9 cellular contexts compared by ENCODE assay signal in the genomic region with DNA sequence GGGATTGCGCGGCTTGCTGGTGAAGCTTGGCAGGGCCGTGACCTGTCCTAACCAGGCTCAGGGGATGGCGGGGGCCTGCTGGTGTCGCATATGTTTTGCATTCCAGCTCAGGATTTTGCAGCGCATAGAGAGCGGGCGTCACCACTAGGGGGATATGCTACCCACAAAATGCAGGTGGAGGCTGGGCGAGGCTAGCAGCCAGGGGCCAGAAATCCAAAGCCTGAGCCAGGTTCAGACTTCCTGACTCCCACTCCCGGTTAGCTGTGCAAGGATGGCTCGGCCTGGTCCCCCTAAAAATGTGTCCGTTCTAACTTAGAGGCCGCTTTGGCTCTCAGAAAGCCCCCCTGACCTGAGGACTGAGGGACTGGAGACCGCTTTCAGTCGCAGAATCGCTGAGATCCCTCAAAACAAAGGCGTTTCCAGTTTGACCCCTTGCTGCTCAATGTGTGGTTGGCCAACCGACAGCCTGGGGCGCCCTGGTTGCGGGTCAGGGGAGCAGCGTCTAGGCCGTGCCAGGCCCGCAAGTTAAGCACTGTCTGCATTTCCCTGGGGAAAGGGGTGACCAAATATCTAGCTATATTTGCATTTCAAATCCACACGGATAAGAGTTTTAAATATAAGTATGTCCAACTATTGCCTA.
DNase-seq lines count a peak whose midpoint lies in the region; ATAC-seq and TF ChIP-seq lines count a peak whose summit lies in the region.
"Had no signal": no experiment of that assay in that cellular context is flagged by ENCODE, and none has a peak within 500 bp of the region (broad histone marks: within the 10 kb centered on the region; RNA-seq: fewer than 3 reads in every experiment).

No MANE protein-coding gene starts in this region.

- peak in 5 of 7 experiments; percentile 21 to 70 (median 55) for DNase-seq in CD8-positive, alpha-beta T cell
- DNase-seq in activated T-cell treated with anti-CD3 and anti-CD28 coated beads for 48 hours (ENCODE audit: low read depth) = peak; percentile 51
- DNase-seq in tibial artery = peak; percentile 42 to 69
- no peak for DNase-seq in NCI-H2196 treated with DMSO at 0.1 percent for 48 hours (lab: John Stamatoyannopoulos, UW; ENCODE audit: unreplicated experiment)

- no peaks in the 10 kb centered on the region for H3K36me3 ChIP-seq in CD8-positive, alpha-beta T cell (ENCODE audit: insufficient read depth, low read length)
- no peaks in the 10 kb centered on the region for H3K36me3 ChIP-seq in tibial artery
- H3K36me3 ChIP-seq: adrenal gland had no signal

- peak overlapping the region; percentile 91 for H3K4me3 Mint-ChIP-seq in CD8-positive, alpha-beta T cell

- ATAC-seq in CD8-positive, alpha-beta T cell = no peak
- ATAC-seq in HG03066 (IDR thresholded peaks at IDR 0.05; ENCODE audit: low read depth, unreplicated experiment) (peak; percentile 25), HG03280 (IDR thresholded peaks at IDR 0.05; ENCODE audit: unreplicated experiment) (no peak), GM18517 (IDR thresholded peaks at IDR 0.05; ENCODE audit: unreplicated experiment) (no peak)

- peak overlapping the region; percentile 81 for H3K27ac ChIP-seq in CD8-positive, alpha-beta T cell (ENCODE audit: low read depth, low read length)
- peak overlapping the region; percentile 79 to 81 for H3K27ac ChIP-seq in tibial artery

- intact Hi-C loops in CD8-positive, alpha-beta T cell (cut with DNase I, micrococcal nuclease) = loop anchor here (1.0 to 10.0 kb wide), 8 partner anchors 11 to 308 kb away; no protein-coding TSS in a partner anchor
- intact Hi-C loops in tibial artery (cut with DNase I; ENCODE audit: low total_unique reads) = no loop called here

- H3K9me3 Mint-ChIP-seq in CD8-positive, alpha-beta T cell = no peaks in the 10 kb centered on the region

- no peaks in the 10 kb centered on the region for H3K9me3 ChIP-seq in CD8-positive, alpha-beta T cell (ENCODE audit: low read length)
- no peaks in the 10 kb centered on the region for H3K9me3 ChIP-seq in tibial artery
- H3K9me3 ChIP-seq: adrenal gland had no signal

- POLR2A ChIA-PET in CD8-positive, alpha-beta T cell (lab: Charles Lee) = interaction anchor here (0.6 to 2.0 kb wide), 9 partner anchors 8 to 172 kb away, joined by 3 to 13 read pairs (median 4); no protein-coding TSS in a partner anchor

- H3K4me1 Mint-ChIP-seq in CD8-positive, alpha-beta T cell (ENCODE audit: low read depth) = peaks cover 29% of the 10 kb centered on the region

- peak overlapping the region; percentile 85 for H3K4me3 ChIP-seq in CD8-positive, alpha-beta T cell (ENCODE audit: low read depth, low read length)
- H3K4me3 ChIP-seq in iPS-11a (ENCODE audit: low read depth, low read length) (peak overlapping the region; percentile 62), tibial artery (peak overlapping the region; percentile 59 to 66)
- H3K4me3 ChIP-seq: adrenal gland had no signal

- peaks cover 14% of the 10 kb centered on the region for H3K4me1 ChIP-seq in CD8-positive, alpha-beta T cell (ENCODE audit: insufficient read depth, low read length)
- peaks cover 0 to 15% (median 0%) of the 10 kb centered on the region in 4 donors for H3K4me1 ChIP-seq in tibial artery
- H3K4me1 ChIP-seq: adrenal gland had no signal

- peak overlapping the region; percentile 97 for H3K27ac Mint-ChIP-seq in CD8-positive, alpha-beta T cell

- peak; percentile 40 for TF ChIP-seq CTCF in CD8-positive, alpha-beta T cell (IDR thresholded peaks at IDR 0.05)
- peak; percentile 37 to 39 for TF ChIP-seq CTCF in tibial artery (IDR thresholded peaks at IDR 0.05)

- no peaks in the 10 kb centered on the region for H3K27me3 Mint-ChIP-seq in CD8-positive, alpha-beta T cell (ENCODE audit: low read depth)

- no peaks in the 10 kb centered on the region for H3K27me3 ChIP-seq in CD8-positive, alpha-beta T cell (ENCODE audit: insufficient read depth, low read length)
- no peaks in the 10 kb centered on the region for H3K27me3 ChIP-seq in tibial artery
- H3K27me3 ChIP-seq: adrenal gland had no signal

- CTCF ChIA-PET in CD8-positive, alpha-beta T cell (lab: Charles Lee) = interaction anchor here (1.0 to 2.1 kb wide), 17 partner anchors 10 to 308 kb away, joined by 3 to 10 read pairs (median 4); no protein-coding TSS in a partner anchor

- H3K36me3 Mint-ChIP-seq in CD8-positive, alpha-beta T cell = peaks cover 17% of the 10 kb centered on the region
